In the genomic region with DNA sequence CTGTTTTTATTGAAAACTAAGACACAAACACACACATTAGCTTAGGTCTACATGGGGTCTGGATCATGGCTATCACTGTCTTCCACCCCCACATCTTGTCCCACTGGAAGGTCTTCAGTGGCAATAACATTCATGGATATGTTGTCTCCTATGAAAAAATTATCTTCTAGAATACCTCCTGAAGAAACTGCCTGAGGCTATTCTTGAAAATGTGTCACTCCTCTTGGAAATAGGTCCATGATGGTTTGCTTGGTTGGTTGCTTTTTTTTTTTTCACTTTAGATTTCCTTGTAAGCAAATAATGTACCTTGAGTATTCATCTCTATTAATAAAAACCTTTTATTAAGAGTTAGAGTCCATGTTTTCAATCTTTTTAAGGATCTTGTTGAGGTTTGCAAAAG, we compare ENCODE assay signal across 22 cellular contexts.
A peak's percentile ranks its signal among the peaks of the same experiment; 100 is the strongest.
DNase-seq lines count a peak whose midpoint lies in the region; FAIRE-seq and TF ChIP-seq lines count a peak whose summit lies in the region.
"Had no signal": no experiment of that assay in that cellular context is flagged by ENCODE, and none has a peak within 500 bp of the region (broad histone marks: within the 10 kb centered on the region; RNA-seq: fewer than 3 reads in every experiment).

No MANE protein-coding gene starts in this region.

- DNase-seq in ELR (ENCODE audit: low read depth): peak; percentile 13
- peak; percentile 69 for DNase-seq in M059J (ENCODE audit: low read depth)
- peak; percentile 18 for DNase-seq in bronchial epithelial cell (ENCODE audit: low read depth)
- peak; percentile 12 to 77 for DNase-seq in trophoblast cell
- DNase-seq in caudate nucleus (lab: John Stamatoyannopoulos, UW): no peak
- no peak for DNase-seq in MM.1S
- DNase-seq in uterus: no peak
- DNase-seq in A673 (ENCODE audit: low spot score): no peak
- DNase-seq: 8988T; AML-193; Caco-2; Calu3; CD4-positive, alpha-beta T cell; CD8-positive, alpha-beta T cell; DMS79 treated with DMSO at 0.1 percent for 48 hours; GDM1 had no signal

- POLR2A ChIA-PET in A673 (lab: Charles Lee; ENCODE audit: low non-redundant PET): no interaction called here

- H4K12ac ChIP-seq in trophoblast cell (ENCODE audit: low read depth, low read length): no peak overlapping the region

- no peaks in the 10 kb centered on the region for H3K9me2 ChIP-seq in MM.1S (replicated peaks; ENCODE audit: insufficient read depth, low read length)

- no peaks in the 10 kb centered on the region for H3K79me1 ChIP-seq in trophoblast cell (ENCODE audit: low read length)

- H3K23ac ChIP-seq in trophoblast cell (ENCODE audit: low read length): no peak overlapping the region

- H4K20me1 ChIP-seq in MM.1S (ENCODE audit: insufficient read depth, low read length): no peaks in the 10 kb centered on the region
- H4K20me1 ChIP-seq: BLaER1 treated with 17β-estradiol and CSF1 and Interleukin-3, amounts not matched to agents 10 nM and 100 nM had no signal

- H3K27me3 ChIP-seq in bronchial epithelial cell (ENCODE audit: control insufficient read depth, insufficient read depth, low read length) (no peaks in the 10 kb centered on the region), trophoblast cell (ENCODE audit: insufficient read depth, low read length) (no peaks in the 10 kb centered on the region), MM.1S (replicated peaks; ENCODE audit: insufficient read depth, low read length) (no peaks in the 10 kb centered on the region), uterus (no peaks in the 10 kb centered on the region), A673 (replicated peaks; ENCODE audit: insufficient read depth, low read depth, low read length, poor library complexity) (no peaks in the 10 kb centered on the region)
- H3K27me3 ChIP-seq: BLaER1 treated with 17β-estradiol and CSF1 and Interleukin-3, amounts not matched to agents 10 nM and 100 nM had no signal

- no peak overlapping the region for H2BK12ac ChIP-seq in trophoblast cell (ENCODE audit: low read length)

- H3K4ac ChIP-seq in trophoblast cell (ENCODE audit: low read depth, low read length): no peak overlapping the region

- no TSS peak for BruUV-seq in A673 (replicated peaks; lab: Mats Ljungman, UMichigan)

- no peak overlapping the region for H3K27ac ChIP-seq in trophoblast cell (ENCODE audit: low read depth, low read length)
- no peak overlapping the region for H3K27ac ChIP-seq in caudate nucleus (ENCODE audit: low read depth, low read length)
- H3K27ac ChIP-seq in MM.1S (ENCODE audit: low read length): no peak overlapping the region
- H3K27ac ChIP-seq in uterus: no peak overlapping the region
- no peak overlapping the region for H3K27ac ChIP-seq in A673 (ENCODE audit: low read depth, low read length, poor library complexity, severe bottlenecking)
- H3K27ac ChIP-seq: BLaER1 treated with 17β-estradiol and CSF1 and Interleukin-3, amounts not matched to agents 10 nM and 100 nM; C4-2B had no signal

- no peak overlapping the region for H2BK5ac ChIP-seq in trophoblast cell (ENCODE audit: low read depth, low read length, poor library complexity)

- CTCF ChIA-PET in A673 (lab: Charles Lee): no interaction called here

- H3K9me3 ChIP-seq in trophoblast cell (ENCODE audit: insufficient read depth, low read depth, low read length) (no peaks in the 10 kb centered on the region), MM.1S (replicated peaks; ENCODE audit: insufficient read depth, low read length) (no peaks in the 10 kb centered on the region), uterus (no peaks in the 10 kb centered on the region), A673 (ENCODE audit: low read depth, low read length, poor library complexity, severe bottlenecking) (no peaks in the 10 kb centered on the region)
- H3K9me3 ChIP-seq: Caco-2 had no signal

- intact Hi-C loops in uterus (cut with DNase I; ENCODE audit: low total_unique reads) (no loop called here), A673 (cut with micrococcal nuclease; ENCODE audit: unreplicated experiment) (no loop called here)

- H3K9ac ChIP-seq in trophoblast cell (ENCODE audit: low read length): no peak overlapping the region
- no peak overlapping the region for H3K9ac ChIP-seq in MM.1S (ENCODE audit: low read length)
- H3K9ac ChIP-seq: BLaER1 treated with 17β-estradiol and CSF1 and Interleukin-3, amounts not matched to agents 10 nM and 100 nM had no signal

- TF ChIP-seq CTCF in bronchial epithelial cell (IDR thresholded peaks at IDR 0.05; ENCODE audit: insufficient read depth, low read length, severe bottlenecking): no peak
- no peak for TF ChIP-seq CTCF in MM.1S (IDR thresholded peaks at IDR 0.05; ENCODE audit: low read length)
- no peak for TF ChIP-seq CTCF in uterus (IDR thresholded peaks at IDR 0.05)
- no peak for TF ChIP-seq CTCF in A673 (conservative IDR thresholded peaks at IDR 0.05; ENCODE audit: low read depth, low read length)

- no peak overlapping the region for H4K8ac ChIP-seq in trophoblast cell (ENCODE audit: low read depth, low read length)

- no peak overlapping the region for H2AK5ac ChIP-seq in trophoblast cell (ENCODE audit: low read length)

- no peaks in the 10 kb centered on the region for H3K4me1 ChIP-seq in trophoblast cell (ENCODE audit: control insufficient read depth in 1 of 2, insufficient read depth in 2 of 2, low read length in 2 of 2)
- H3K4me1 ChIP-seq in MM.1S (ENCODE audit: low read length): no peaks in the 10 kb centered on the region
- H3K4me1 ChIP-seq in uterus: no peaks in the 10 kb centered on the region
- H3K4me1 ChIP-seq in A673 (ENCODE audit: insufficient read depth, low read length, poor library complexity, severe bottlenecking): no peaks in the 10 kb centered on the region
- H3K4me1 ChIP-seq: BLaER1 treated with 17β-estradiol and CSF1 and Interleukin-3, amounts not matched to agents 10 nM and 100 nM; Caco-2 had no signal

- H2AFZ ChIP-seq in trophoblast cell (ENCODE audit: insufficient read depth, low read length, poor library complexity) (no peak overlapping the region), MM.1S (ENCODE audit: low read length) (no peak overlapping the region)

- H3K4me3 ChIP-seq in bronchial epithelial cell (ENCODE audit: low read depth, low read length) (no peak overlapping the region), trophoblast cell (ENCODE audit: low read depth, low read length) (no peak overlapping the region), MM.1S (ENCODE audit: low read length) (no peak overlapping the region), uterus (no peak overlapping the region), A673 (ENCODE audit: low read depth, low read length, poor library complexity, severe bottlenecking) (no peak overlapping the region)
- H3K4me3 ChIP-seq: BLaER1 treated with 17β-estradiol and CSF1 and Interleukin-3, amounts not matched to agents 10 nM and 100 nM; GM12878 had no signal

- no peak overlapping the region for H4K91ac ChIP-seq in trophoblast cell (ENCODE audit: low read depth, low read length)

- no peaks in the 10 kb centered on the region for H3F3A ChIP-seq in MM.1S (ENCODE audit: insufficient read depth, low read length)

- H3K36me3 ChIP-seq in bronchial epithelial cell (ENCODE audit: control insufficient read depth, insufficient read depth, low read length) (no peaks in the 10 kb centered on the region), trophoblast cell (ENCODE audit: control insufficient read depth in 1 of 2, insufficient read depth in 2 of 2, low read length in 2 of 2) (no peaks in the 10 kb centered on the region), MM.1S (replicated peaks; ENCODE audit: insufficient read depth, low read length) (no peaks in the 10 kb centered on the region), uterus (no peaks in the 10 kb centered on the region), A673 (ENCODE audit: insufficient read depth, low read length, poor library complexity, severe bottlenecking) (no peaks in the 10 kb centered on the region)
- H3K36me3 ChIP-seq: BLaER1 treated with 17β-estradiol and CSF1 and Interleukin-3, amounts not matched to agents 10 nM and 100 nM had no signal

- H3K79me2 ChIP-seq in trophoblast cell (ENCODE audit: control insufficient read depth, insufficient read depth, low read length, poor library complexity): no peaks in the 10 kb centered on the region
- H3K79me2 ChIP-seq in MM.1S (ENCODE audit: low read length): no peaks in the 10 kb centered on the region

- no peak for TF ChIP-seq POLR2A in uterus (IDR thresholded peaks at IDR 0.05)

- H3K4me2 ChIP-seq in trophoblast cell (ENCODE audit: low read length): no peak overlapping the region
- no peak overlapping the region for H3K4me2 ChIP-seq in MM.1S (ENCODE audit: low read depth, low read length)
- H3K4me2 ChIP-seq: BLaER1 treated with 17β-estradiol and CSF1 and Interleukin-3, amounts not matched to agents 10 nM and 100 nM had no signal

- no peak overlapping the region for H3K18ac ChIP-seq in trophoblast cell (ENCODE audit: low read length)

- FAIRE-seq in bronchial epithelial cell (lab: Jason Lieb, UNC): no peak
- FAIRE-seq: A204.1, GM12878, GM12892, GM18507 had no signal

- no peak overlapping the region for H2BK120ac ChIP-seq in trophoblast cell (ENCODE audit: insufficient read depth, low read length, poor library complexity)

- H3K14ac ChIP-seq in trophoblast cell (ENCODE audit: low read length): no peak overlapping the region

Comparison
In these comparisons a context has a peak if more than half of its experiments do, and no peak if none do; other contexts are left out.
1. DNase-seq: peak in ELR (single experiment), M059J (single experiment), bronchial epithelial cell (single experiment) and trophoblast cell (2 of 2); none in caudate nucleus (0 of 61), MM.1S (single experiment), uterus (0 of 2) and A673 (single experiment).